Comparison of ENCODE assay signal across 1 cellular context in genomic region chr7:5755704-5756131, GRCh38.
TF ChIP-seq lines count a peak whose summit lies in the region.

No MANE protein-coding gene starts in this region.

TF ChIP-seq in IMR-90, 13 proteins besides CTCF, POLR2A, EP300 and RAD21:
- TF ChIP-seq RCOR1 (IDR thresholded peaks at IDR 0.05; ENCODE audit: insufficient replicate concordance, low read length): no peak
- TF ChIP-seq ELK1 (IDR thresholded peaks at IDR 0.05; ENCODE audit: borderline replicate concordance, low read depth, low read length): no peak
- peak; percentile 94 for TF ChIP-seq MAFK (IDR thresholded peaks at IDR 0.05; ENCODE audit: low read depth, low read length)
- TF ChIP-seq FOS (IDR thresholded peaks at IDR 0.05; ENCODE audit: low read depth, low read length): peak; percentile 42; the same call in 1 of the 2 replicates
- peak; percentile 83 for TF ChIP-seq CEBPB (IDR thresholded peaks at IDR 0.05; ENCODE audit: low read depth, low read length)
- TF ChIP-seq NFE2L2 (IDR thresholded peaks at IDR 0.05; ENCODE audit: low read depth, low read length): peak; percentile 99
